In the genomic region with DNA sequence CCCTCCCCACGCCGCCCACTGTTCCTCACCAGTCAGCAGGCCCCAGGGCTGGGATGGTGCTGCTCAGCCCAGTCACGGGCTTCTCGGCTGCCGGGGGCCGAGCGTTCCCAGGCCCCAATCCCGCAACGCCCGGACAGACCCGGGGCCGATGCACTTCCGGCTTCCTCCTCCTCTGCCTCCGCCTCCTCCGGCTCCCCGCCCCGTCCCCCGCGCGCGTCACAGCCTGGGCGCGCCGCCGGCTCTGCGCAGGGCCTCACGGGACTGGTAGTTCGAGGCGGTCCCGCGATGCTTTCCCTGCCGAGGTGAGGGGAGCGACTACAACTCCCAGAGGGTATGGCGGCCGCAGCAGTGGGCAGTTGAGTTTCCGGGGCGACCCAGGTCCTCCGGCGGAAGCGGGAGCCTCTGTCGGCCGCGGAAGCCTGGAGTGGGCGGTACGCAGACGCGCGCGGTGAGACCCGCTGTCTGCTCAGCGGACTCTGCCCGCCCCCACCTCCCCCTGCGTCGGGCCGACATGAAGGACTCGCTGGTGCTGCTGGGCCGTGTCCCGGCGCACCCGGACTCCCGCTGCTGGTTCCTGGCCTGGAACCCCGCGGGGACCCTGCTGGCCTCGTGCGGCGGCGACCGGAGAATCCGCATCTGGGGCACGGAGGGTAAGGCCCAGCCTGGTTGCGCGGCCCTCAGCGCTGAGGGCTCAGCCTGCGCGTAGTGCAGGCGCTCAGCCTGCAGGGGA, we compare ENCODE assay signal across 9 cellular contexts. TPM values are rescaled to one million over a fixed set of nuclear protein-coding genes. Genes with fewer than 3 reads are reported as not detected.
DNase-seq lines count a peak whose midpoint lies in the region; ATAC-seq, FAIRE-seq and TF ChIP-seq lines count a peak whose summit lies in the region.
"Had no signal": no experiment of that assay in that cellular context is flagged by ENCODE, and none has a peak within 500 bp of the region (broad histone marks: within the 10 kb centered on the region; RNA-seq: fewer than 3 reads in every experiment).

Gene CIAO1 (plus strand): TSS at position 386 of the 730 bp plus-strand sequence. CDS start 126 bp downstream, at position 512.
A gene with protein sequence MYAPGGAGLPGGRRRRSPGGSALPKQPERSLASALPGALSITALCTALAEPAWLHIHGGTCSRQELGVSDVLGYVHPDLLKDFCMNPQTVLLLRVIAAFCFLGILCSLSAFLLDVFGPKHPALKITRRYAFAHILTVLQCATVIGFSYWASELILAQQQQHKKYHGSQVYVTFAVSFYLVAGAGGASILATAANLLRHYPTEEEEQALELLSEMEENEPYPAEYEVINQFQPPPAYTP (minus strand): TSS at position 158 of the 730 bp plus-strand sequence. CDS start 616 bp downstream, outside the sequence.

- ATAC-seq in GM18907 (IDR thresholded peaks at IDR 0.05; ENCODE audit: unreplicated experiment), result peak; percentile 92
- ATAC-seq in HG03159 (IDR thresholded peaks at IDR 0.05; ENCODE audit: unreplicated experiment), result peak; percentile 90

- peak; percentile 98 for DNase-seq in AG08395 (ENCODE audit: low spot score)
- peak; percentile 97 for DNase-seq in NCI-H2227 treated with DMSO at 0.1 percent for 48 hours (lab: John Stamatoyannopoulos, UW)
- DNase-seq in bronchial epithelial cell (ENCODE audit: low read depth), result peak; percentile 92
- DNase-seq in iPS-NIHi7 (ENCODE audit: extremely low spot score), result peak; percentile 98
- peak; percentile 89 for DNase-seq in smooth muscle cell of the brain vasculature (ENCODE audit: low read depth, low spot score)

- no peak for FAIRE-seq in bronchial epithelial cell (lab: Jason Lieb, UNC)
- FAIRE-seq: colon had no signal

- peaks cover 26% of the 10 kb centered on the region for H3K36me3 ChIP-seq in bronchial epithelial cell (ENCODE audit: control insufficient read depth, insufficient read depth, low read length)

- no peaks in the 10 kb centered on the region for H3K27me3 ChIP-seq in bronchial epithelial cell (ENCODE audit: control insufficient read depth, insufficient read depth, low read length)

- H3K4me3 ChIP-seq in WI38 (ENCODE audit: low read depth, low read length), result peak within 1 kb of the TSS; percentile 96
- H3K4me3 ChIP-seq in bronchial epithelial cell (ENCODE audit: low read depth, low read length), result peak within 1 kb of the TSS; percentile 98

- TF ChIP-seq CTCF in WI38 (IDR thresholded peaks at IDR 0.05; ENCODE audit: low read depth, low read length), result no peak
- no peak for TF ChIP-seq CTCF in bronchial epithelial cell (IDR thresholded peaks at IDR 0.05; ENCODE audit: insufficient read depth, low read length, severe bottlenecking)

RNA-seq across cellular contexts. Expression of gene CIAO1, which starts in this region (rescaled TPM):
- total RNA-seq in bronchial epithelial cell, result 58.0 and 94.0 TPM in 2 replicates

RNA-seq across cellular contexts. Expression of the second gene that starts in this region (rescaled TPM):
- 12.1 and 17.3 TPM in 2 replicates for total RNA-seq in bronchial epithelial cell

Comparison
In these comparisons a context has a peak if more than half of its experiments do, and no peak if none do; other contexts are left out.
1. Peak in every context shown above with its lines: DNase-seq, ATAC-seq and H3K4me3 ChIP-seq.